ENCODE assay signal across 9 cellular contexts in genomic region chr5:137733922-137734695, GRCh38. TPM values are rescaled to one million over a fixed set of nuclear protein-coding genes. Genes with fewer than 3 reads are reported as not detected.
A peak's percentile ranks its signal among the peaks of the same experiment; 100 is the strongest.
DNase-seq lines count a peak whose midpoint lies in the region; ATAC-seq and TF ChIP-seq lines count a peak whose summit lies in the region.
"Had no signal": no experiment of that assay in that cellular context is flagged by ENCODE, and none has a peak within 500 bp of the region (broad histone marks: within the 10 kb centered on the region; RNA-seq: fewer than 3 reads in every experiment).

No MANE protein-coding gene starts in this region.

- TF ChIP-seq POLR2A in gastrocnemius medialis (IDR thresholded peaks at IDR 0.05) (no peak), transverse colon (IDR thresholded peaks at IDR 0.05) (no peak)

- H3K27me3 ChIP-seq in gastrocnemius medialis = no peaks in the 10 kb centered on the region
- H3K27me3 ChIP-seq in transverse colon = no peaks in the 10 kb centered on the region

- intact Hi-C loops in gastrocnemius medialis (cut with DNase I; ENCODE audit: low total_unique reads) = loop anchor here (2.0 kb wide), 1 partner anchor 73 kb away; no protein-coding TSS in a partner anchor
- intact Hi-C loops in transverse colon (cut with DNase I; ENCODE audit: low total_unique reads) = no loop called here

- WGBS in transverse colon (ENCODE audit: low coverage in 1 of 2), 2 donors = 85 to 100% methylated on average over 1 to 4 of the region's 4 CpGs

- peak overlapping the region in 3 of 4 donors; percentile 30 to 56 (median 43) for H3K27ac ChIP-seq in gastrocnemius medialis
- no peak overlapping the region for H3K27ac ChIP-seq in transverse colon

- no peaks in the 10 kb centered on the region for H3K9me3 ChIP-seq in gastrocnemius medialis
- no peaks in the 10 kb centered on the region for H3K9me3 ChIP-seq in transverse colon

- no peak for TF ChIP-seq EP300 in transverse colon (IDR thresholded peaks at IDR 0.05; ENCODE audit: low read depth)

- no peaks in the 10 kb centered on the region for H3K36me3 ChIP-seq in gastrocnemius medialis
- H3K36me3 ChIP-seq in transverse colon = no peaks in the 10 kb centered on the region

- H3K4me3 ChIP-seq in epithelial cell of esophagus (ENCODE audit: low read length) = no peak overlapping the region
- peak overlapping the region in 1 of 4 donors; percentile 43 for H3K4me3 ChIP-seq in gastrocnemius medialis
- no peak overlapping the region for H3K4me3 ChIP-seq in transverse colon

- DNase-seq in NCI-H146 (lab: John Stamatoyannopoulos, UW) = peak; percentile 25
- DNase-seq in NCI-H146 treated with DMSO at 0.1 percent for 48 hours (lab: John Stamatoyannopoulos, UW; ENCODE audit: unreplicated experiment) = no peak
- peak; percentile 8 for DNase-seq in NCI-H1092 (lab: John Stamatoyannopoulos, UW)
- peak; percentile 45 for DNase-seq in epithelial cell of esophagus (ENCODE audit: low read depth)
- no peak for DNase-seq in gastrocnemius medialis
- DNase-seq in dedifferentiated amniotic fluid mesenchymal stem cell (ENCODE audit: extremely low spot score) = no peak
- no peak for DNase-seq in transverse colon
- DNase-seq: foreskin melanocyte had no signal

- in situ Hi-C loops in gastrocnemius medialis (cut with MboI; ENCODE audit: low sequenced_read_pairs in 4 of 4) (loop anchor here in 1 of 4 donors (10.0 kb wide), 1 partner anchor 89 kb away; no protein-coding TSS in a partner anchor), transverse colon (cut with MboI; ENCODE audit: low pct_ligation_motif_present in 1 of 4, low pct_unique_long_range_greater_than_20kb in 1 of 4, low sequenced_read_pairs in 3 of 4) (loop anchor here in 2 of 4 donors (10.0 to 25.0 kb wide), 2 partner anchors 79 to 97 kb away; no protein-coding TSS in a partner anchor)

- no peak for ATAC-seq in gastrocnemius medialis
- no peak for ATAC-seq in GM21447 (IDR thresholded peaks at IDR 0.05; ENCODE audit: unreplicated experiment)

- no peak for TF ChIP-seq CTCF in epithelial cell of esophagus (IDR thresholded peaks at IDR 0.05; ENCODE audit: insufficient read depth, low read depth, low read length, missing control alignments)
- TF ChIP-seq CTCF in gastrocnemius medialis (IDR thresholded peaks at IDR 0.05 in 4 of 5, conservative IDR thresholded peaks at IDR 0.05 in 1 of 5) = no peak
- TF ChIP-seq CTCF in transverse colon (IDR thresholded peaks at IDR 0.05) = no peak

- H3K4me1 ChIP-seq in gastrocnemius medialis (peaks cover 9% of the 10 kb centered on the region in 2 donors), transverse colon (peaks cover 0 to 34% (median 15%) of the 10 kb centered on the region in 4 donors)

RNA-seq across cellular contexts. Expression of gene KLHL3, which starts 1.8 kb away (rescaled TPM):
- total RNA-seq in gastrocnemius medialis = 1 to 10 TPM in 3 of 4 donors, under 1 TPM in 1; 0.46 to 4.6 (median 1.7) TPM
- total RNA-seq in transverse colon = 1 to 10 TPM in 3 of 4 donors, under 1 TPM in 1; 0.75 to 4.4 (median 2.6) TPM

RNA-seq across cellular contexts. Expression of gene HNRNPA0, which starts 20.1 kb away (rescaled TPM):
- total RNA-seq in gastrocnemius medialis (1 to 10 TPM; 4.2 to 6.0 (median 5.2) TPM), transverse colon (10 to 100 TPM in 1 of 4 donors, 1 to 10 TPM in 3; 6.0 to 10.8 (median 9.0) TPM)

Comparison
In these comparisons a context has a peak if more than half of its experiments do, and no peak if none do; other contexts are left out.
1. DNase-seq: peak in NCI-H146 (single experiment), NCI-H1092 (single experiment) and epithelial cell of esophagus (single experiment); none in NCI-H146 treated with DMSO at 0.1 percent for 48 hours (single experiment), gastrocnemius medialis (0 of 2), dedifferentiated amniotic fluid mesenchymal stem cell (single experiment) and transverse colon (single experiment).
2. H3K27ac ChIP-seq: peak in gastrocnemius medialis (3 of 4); none in transverse colon (0 of 4).